1 cellular context compared by ENCODE assay signal in genomic region chrX:38817004-38817703, GRCh38.
TF ChIP-seq lines count a peak whose summit lies in the region.

No MANE protein-coding gene starts in this region.

TF ChIP-seq in endothelial cell of umbilical vein, 7 proteins besides CTCF, POLR2A, EP300 and RAD21 (continued from another document):
- TF ChIP-seq MYC (IDR thresholded peaks at IDR 0.05; ENCODE audit: low read depth, low read length), result no peak
- no peak for TF ChIP-seq EZH2 (IDR thresholded peaks at IDR 0.05; ENCODE audit: borderline replicate concordance, low read depth, low read length, severe bottlenecking)
- no peak for TF ChIP-seq GATA2 (IDR thresholded peaks at IDR 0.05; ENCODE audit: insufficient read depth, insufficient read length, low read depth, low read length)
- no peak for TF ChIP-seq MAX (IDR thresholded peaks at IDR 0.05; ENCODE audit: insufficient read depth, insufficient read length)
